8 cellular contexts compared by ENCODE assay signal in genomic region chr17:56891751-56892150, GRCh38. TPM values are rescaled to one million over a fixed set of nuclear protein-coding genes. Genes with fewer than 3 reads are reported as not detected.
A peak's percentile ranks its signal among the peaks of the same experiment; 100 is the strongest.
DNase-seq lines count a peak whose midpoint lies in the region; ATAC-seq and TF ChIP-seq lines count a peak whose summit lies in the region.

No MANE protein-coding gene starts in this region.

- H3K79me2 ChIP-seq in SK-N-SH (ENCODE audit: insufficient read depth) (no peaks in the 10 kb centered on the region), mammary epithelial cell (ENCODE audit: insufficient read depth, low read length) (no peaks in the 10 kb centered on the region)

- CTCF ChIA-PET in SK-N-SH (lab: Yijun Ruan, JAX) (interaction anchor here (1.1 to 1.3 kb wide), 2 partner anchors 21 to 47 kb away, joined by 3 to 4 read pairs; no protein-coding TSS in a partner anchor), mammary epithelial cell (lab: Charles Lee; ENCODE audit: low non-redundant PET) (interaction anchor here (0.6 kb wide), 1 partner anchor 392 kb away, joined by 5 read pairs; no protein-coding TSS in a partner anchor)
- CTCF ChIA-PET in naive thymus-derived CD4-positive, alpha-beta T cell (lab: Charles Lee): interaction anchor here (0.6 to 1.3 kb wide), 2 partner anchors 9 to 48 kb away, joined by 3 read pairs; no protein-coding TSS in a partner anchor

- H3K4me3 Mint-ChIP-seq in naive thymus-derived CD4-positive, alpha-beta T cell: no peak overlapping the region

- DNase-seq in AG09309 (ENCODE audit: low read depth) (no peak), SK-N-SH (peak; percentile 52), mammary epithelial cell (no peak), A172 (ENCODE audit: low spot score) (no peak), GOT3 (lab: John Stamatoyannopoulos, UW) (no peak), NCI-H187 treated with DMSO at 0.1 percent for 48 hours (lab: John Stamatoyannopoulos, UW) (no peak)
- DNase-seq in naive thymus-derived CD4-positive, alpha-beta T cell: peak; percentile 16 to 61 (median 47)

- peak; percentile 6; the same call in 1 of the 2 replicates for TF ChIP-seq RAD21 in SK-N-SH (IDR thresholded peaks at IDR 0.05; ENCODE audit: low read length)

- peaks cover 0 to 20% (median 6%) of the 10 kb centered on the region in 11 donors for H3K9me3 Mint-ChIP-seq in naive thymus-derived CD4-positive, alpha-beta T cell

- no peaks in the 10 kb centered on the region for H3K9me2 ChIP-seq in SK-N-SH

- in situ Hi-C loops in mammary epithelial cell (cut with MboI; ENCODE audit: low sequenced_read_pairs in 2 of 2): no loop called here

- WGBS in SK-N-SH (ENCODE audit: low lambda C conversion rate): 89% methylated on average over 10 of the region's 16 CpGs
- WGBS in mammary epithelial cell (ENCODE audit: low coverage, missing lambda C conversion rate): 93% methylated on average over 3 of the region's 16 CpGs

- H3K36me3 Mint-ChIP-seq in naive thymus-derived CD4-positive, alpha-beta T cell: peaks cover 31 to 80% (median 65%) of the 10 kb centered on the region in 5 donors

- H4K20me1 ChIP-seq in SK-N-SH (ENCODE audit: insufficient read depth) (no peaks in the 10 kb centered on the region), mammary epithelial cell (ENCODE audit: insufficient read depth, low read length) (no peaks in the 10 kb centered on the region)

- peaks cover 35 to 56% of the 10 kb centered on the region in 2 experiments for H3K36me3 ChIP-seq in SK-N-SH (replicated peaks in 1 of 2; ENCODE audit: control insufficient read depth in 1 of 2, insufficient read depth in 2 of 2, low read length in 1 of 2)
- H3K36me3 ChIP-seq in mammary epithelial cell (ENCODE audit: insufficient read depth, low read length): peaks cover 27% of the 10 kb centered on the region
- peaks cover 12 to 85% (median 21%) of the 10 kb centered on the region in 3 experiments for H3K36me3 ChIP-seq in naive thymus-derived CD4-positive, alpha-beta T cell (ENCODE audit: control insufficient read depth in 2 of 3, insufficient read depth in 3 of 3, low read length in 3 of 3)

- ATAC-seq in naive thymus-derived CD4-positive, alpha-beta T cell: peak; percentile 74
- no peak for ATAC-seq in GM19023 (IDR thresholded peaks at IDR 0.05; ENCODE audit: unreplicated experiment)

- TF ChIP-seq CTCF in AG09309 (IDR thresholded peaks at IDR 0.05; ENCODE audit: control insufficient read depth, insufficient read depth, low read depth, low read length, missing control alignments): peak; percentile 31
- TF ChIP-seq CTCF in SK-N-SH (IDR thresholded peaks at IDR 0.05): peak; percentile 53
- peak; percentile 14 to 32 for TF ChIP-seq CTCF in mammary epithelial cell (conservative IDR thresholded peaks at IDR 0.05 in 1 of 2, IDR thresholded peaks at IDR 0.05 in 1 of 2; ENCODE audit: extremely low read depth in 1 of 2, insufficient read depth in 1 of 2, low read depth in 1 of 2, low read length in 2 of 2)

- peaks cover 0 to 12% (median 0%) of the 10 kb centered on the region in 7 donors for H3K4me1 Mint-ChIP-seq in naive thymus-derived CD4-positive, alpha-beta T cell

- H3K4me2 ChIP-seq in SK-N-SH: no peak overlapping the region
- H3K4me2 ChIP-seq in mammary epithelial cell (ENCODE audit: insufficient read depth, low read depth, low read length): no peak overlapping the region

- H3K27me3 Mint-ChIP-seq in naive thymus-derived CD4-positive, alpha-beta T cell: no peaks in the 10 kb centered on the region

- H3K9me3 ChIP-seq in SK-N-SH (no peaks in the 10 kb centered on the region; the same call in 1 of the 2 replicates), mammary epithelial cell (replicated peaks; ENCODE audit: insufficient read depth, low read length) (peaks cover 17% of the 10 kb centered on the region)
- H3K9me3 ChIP-seq in naive thymus-derived CD4-positive, alpha-beta T cell (ENCODE audit: control insufficient read depth in 2 of 3, low read length in 3 of 3): peaks cover 0 to 15% (median 3%) of the 10 kb centered on the region in 3 experiments

- H3K4me3 ChIP-seq in AG09309 (ENCODE audit: control insufficient read depth, low read depth, low read length) (no peak overlapping the region), SK-N-SH (ENCODE audit: low read depth in 2 of 2, low read length in 1 of 2) (no peak overlapping the region), mammary epithelial cell (replicated peaks in 1 of 3; ENCODE audit: insufficient read depth in 1 of 3, low read depth in 2 of 3, low read length in 3 of 3) (no peak overlapping the region)
- H3K4me3 ChIP-seq in naive thymus-derived CD4-positive, alpha-beta T cell (ENCODE audit: low read length): no peak overlapping the region

- H3K27ac Mint-ChIP-seq in naive thymus-derived CD4-positive, alpha-beta T cell: no peak overlapping the region

- H3K27ac ChIP-seq in SK-N-SH (ENCODE audit: low read depth in 2 of 2, low read length in 1 of 2): no peak overlapping the region
- H3K27ac ChIP-seq in mammary epithelial cell (ENCODE audit: insufficient read depth, low read depth, low read length): no peak overlapping the region
- no peak overlapping the region for H3K27ac ChIP-seq in naive thymus-derived CD4-positive, alpha-beta T cell (ENCODE audit: low read depth, low read length)

- TF ChIP-seq EP300 in SK-N-SH (IDR thresholded peaks at IDR 0.05; ENCODE audit: borderline replicate concordance in 1 of 2, low read depth in 1 of 2, low read length in 1 of 2): no peak

- dilution Hi-C loops in mammary epithelial cell (cut with HindIII; ENCODE audit: low sequenced_read_pairs): no loop called here

- no peak overlapping the region for H3K9ac ChIP-seq in SK-N-SH
- H3K9ac ChIP-seq in mammary epithelial cell (ENCODE audit: insufficient read depth, low read length): no peak overlapping the region

- H3F3A ChIP-seq in SK-N-SH (replicated peaks; ENCODE audit: insufficient read depth): peaks cover 5% of the 10 kb centered on the region

- POLR2A ChIA-PET in SK-N-SH (lab: Yijun Ruan, JAX): no interaction called here
- POLR2A ChIA-PET in naive thymus-derived CD4-positive, alpha-beta T cell (lab: Charles Lee): no interaction called here

- H3K4me1 ChIP-seq in SK-N-SH (ENCODE audit: control insufficient read depth in 1 of 2, insufficient read depth in 2 of 2, low read depth in 1 of 2, low read length in 1 of 2) (peaks cover 0 to 3% of the 10 kb centered on the region in 2 experiments; a peak in 1 of 4 replicates), mammary epithelial cell (ENCODE audit: insufficient read depth, low read length) (no peaks in the 10 kb centered on the region)
- H3K4me1 ChIP-seq in naive thymus-derived CD4-positive, alpha-beta T cell (ENCODE audit: control insufficient read depth in 2 of 2, insufficient read depth in 2 of 2, low read length in 2 of 2): no peaks in the 10 kb centered on the region

- H2AFZ ChIP-seq in SK-N-SH (ENCODE audit: low read depth) (no peak overlapping the region), mammary epithelial cell (ENCODE audit: low read depth, low read length) (no peak overlapping the region)

- H3K27me3 ChIP-seq in SK-N-SH (ENCODE audit: insufficient read depth): no peaks in the 10 kb centered on the region
- H3K27me3 ChIP-seq in mammary epithelial cell (ENCODE audit: insufficient read depth, low read length): no peaks in the 10 kb centered on the region
- no peaks in the 10 kb centered on the region for H3K27me3 ChIP-seq in naive thymus-derived CD4-positive, alpha-beta T cell (ENCODE audit: control insufficient read depth in 2 of 2, insufficient read depth in 2 of 2, low read length in 2 of 2)

- no TSS peak for BruUV-seq in mammary epithelial cell (replicated peaks; lab: Mats Ljungman, UMichigan)

- intact Hi-C loops in mammary epithelial cell (cut with micrococcal nuclease): no loop called here
- intact Hi-C loops in naive thymus-derived CD4-positive, alpha-beta T cell (cut with micrococcal nuclease): loop anchor here (1.0 to 2.0 kb wide), 4 partner anchors 22 to 70 kb away; partner anchors contain the start of gene COIL (in 1 of the 2)

TF ChIP-seq in SK-N-SH, 30 proteins besides CTCF, POLR2A, EP300 and RAD21:
- TF ChIP-seq SMC3 (IDR thresholded peaks at IDR 0.05; ENCODE audit: low read depth, low read length): peak; percentile 40
- TF ChIP-seq MXI1 (IDR thresholded peaks at IDR 0.05; ENCODE audit: low read depth, low read length): no peak

RNA-seq across cellular contexts. Expression of gene TRIM25, which starts 22.1 kb away (rescaled TPM):
- polyA plus RNA-seq in SK-N-SH (2012; rRNA removed): 17.1 and 24.2 TPM in 2 replicates
- 18.0 and 21.9 TPM in 2 replicates for polyA plus RNA-seq in SK-N-SH (2012; cell fraction: cytosol; rRNA removed)
- 39.0 and 52.3 TPM in 2 replicates for polyA plus RNA-seq in SK-N-SH (2012; cell fraction: nucleus; rRNA removed)
- total RNA-seq in mammary epithelial cell: 10 to 100 TPM; 49.5 to 95.0 TPM
- 34.9 TPM for polyA plus RNA-seq in mammary epithelial cell
- 57.2 TPM for polyA minus RNA-seq in mammary epithelial cell
- total RNA-seq in naive thymus-derived CD4-positive, alpha-beta T cell: 100 to 1,000 TPM in 1 of 5 experiments, 10 to 100 TPM in 4; 45.9 to 133 (median 61.8) TPM
- polyA plus RNA-seq in naive thymus-derived CD4-positive, alpha-beta T cell: 1 to 10 TPM; 4.8 to 8.1 TPM
- 22.0 and 27.2 TPM in 2 replicates for total RNA-seq in A172 (2014; rRNA removed; shearing (Covaris generic))

RNA-seq across cellular contexts. Expression of gene DGKE, which starts 57.8 kb away (rescaled TPM):
- polyA plus RNA-seq in SK-N-SH (2012; rRNA removed) (2.4 and 2.8 TPM in 2 replicates), mammary epithelial cell (2.9 TPM)
- 1.9 and 2.0 TPM in 2 replicates for polyA plus RNA-seq in SK-N-SH (2012; cell fraction: cytosol; rRNA removed)
- polyA plus RNA-seq in SK-N-SH (2012; cell fraction: nucleus; rRNA removed): 13.8 and 15.7 TPM in 2 replicates
- 10 to 100 TPM in 1 of 2 donors, 1 to 10 TPM in 1; 6.7 to 13.4 TPM for total RNA-seq in mammary epithelial cell
- polyA minus RNA-seq in mammary epithelial cell: 5.4 TPM
- 10 to 100 TPM; 23.7 to 39.2 (median 35.6) TPM for total RNA-seq in naive thymus-derived CD4-positive, alpha-beta T cell
- polyA plus RNA-seq in naive thymus-derived CD4-positive, alpha-beta T cell: 1 to 10 TPM; 5.0 to 7.1 TPM
- 3.2 and 7.1 TPM in 2 replicates for total RNA-seq in A172 (2014; rRNA removed; shearing (Covaris generic))

RNA-seq across cellular contexts. Expression of gene C17orf67, which starts 58.0 kb away (rescaled TPM):
- 1.6 and 1.7 TPM in 2 replicates for polyA plus RNA-seq in SK-N-SH (2012; rRNA removed)
- polyA plus RNA-seq in SK-N-SH (2012; cell fraction: cytosol; rRNA removed): 1.6 and 1.9 TPM in 2 replicates
- 3.7 and 5.1 TPM in 2 replicates for polyA plus RNA-seq in SK-N-SH (2012; cell fraction: nucleus; rRNA removed)
- total RNA-seq in mammary epithelial cell: 1 to 10 TPM in 1 of 2 donors, under 1 TPM in 1; 0.17 to 2.6 TPM
- polyA plus RNA-seq in mammary epithelial cell: 0.42 TPM
- not detected for polyA minus RNA-seq in mammary epithelial cell
- 1 to 10 TPM; 3.6 to 9.1 (median 5.4) TPM for total RNA-seq in naive thymus-derived CD4-positive, alpha-beta T cell
- 1 to 10 TPM; 1.1 to 1.6 TPM for polyA plus RNA-seq in naive thymus-derived CD4-positive, alpha-beta T cell
- 0.76 and 1.8 TPM in 2 replicates for total RNA-seq in A172 (2014; rRNA removed; shearing (Covaris generic))

Comparison
In these comparisons a context has a peak if more than half of its experiments do, and no peak if none do; other contexts are left out.
1. DNase-seq: peak in SK-N-SH (single experiment) and naive thymus-derived CD4-positive, alpha-beta T cell (9 of 9); none in AG09309 (single experiment), mammary epithelial cell (single experiment), A172 (single experiment), GOT3 (single experiment) and NCI-H187 treated with DMSO at 0.1 percent for 48 hours (single experiment).
2. Peak in every context shown above with its lines, with median percentiles within 50 percentile points of each other: CTCF ChIP-seq.